Comparison of ENCODE assay signal across 9 cellular contexts in genomic region chr3:61530355-61530754, GRCh38. TPM values are rescaled to one million over a fixed set of nuclear protein-coding genes. Genes with fewer than 3 reads are reported as not detected.
A peak's percentile ranks its signal among the peaks of the same experiment; 100 is the strongest.
DNase-seq lines count a peak whose midpoint lies in the region; ATAC-seq and TF ChIP-seq lines count a peak whose summit lies in the region.
"Had no signal": no experiment of that assay in that cellular context is flagged by ENCODE, and none has a peak within 500 bp of the region (broad histone marks: within the 10 kb centered on the region; RNA-seq: fewer than 3 reads in every experiment).

No MANE protein-coding gene starts in this region.

- no peak overlapping the region for H2AFZ ChIP-seq in trophoblast cell (ENCODE audit: insufficient read depth, low read length, poor library complexity)

- no peak overlapping the region for H3K27ac ChIP-seq in coronary artery
- no peak overlapping the region for H3K27ac ChIP-seq in trophoblast cell (ENCODE audit: low read depth, low read length)
- H3K27ac ChIP-seq: skin epidermis had no signal

- H3K14ac ChIP-seq in trophoblast cell (ENCODE audit: low read length) = no peak overlapping the region

- no peak overlapping the region for H3K9ac ChIP-seq in trophoblast cell (ENCODE audit: low read length)

- H4K12ac ChIP-seq in trophoblast cell (ENCODE audit: low read depth, low read length) = no peak overlapping the region

- H3K79me2 ChIP-seq in trophoblast cell (ENCODE audit: control insufficient read depth, insufficient read depth, low read length, poor library complexity) = no peaks in the 10 kb centered on the region

- H2BK5ac ChIP-seq in trophoblast cell (ENCODE audit: low read depth, low read length, poor library complexity) = no peak overlapping the region

- H3K36me3 ChIP-seq in trophoblast cell (ENCODE audit: control insufficient read depth in 1 of 2, insufficient read depth in 2 of 2, low read length in 2 of 2) = no peaks in the 10 kb centered on the region

- H3K18ac ChIP-seq in trophoblast cell (ENCODE audit: low read length) = no peak overlapping the region

- H3K27me3 ChIP-seq in trophoblast cell (ENCODE audit: insufficient read depth, low read length) = no peaks in the 10 kb centered on the region

- ATAC-seq in GM21526 (IDR thresholded peaks at IDR 0.05; ENCODE audit: low FRiP score, unreplicated experiment) = no peak
- ATAC-seq in activated CD4-positive, CD25-positive, alpha-beta regulatory T cell treated with anti-CD3 and anti-CD28 coated beads, Interleukin-2, amount 50 U/mL, for 24 hours = no peak
- no peak for ATAC-seq in GM18520 (IDR thresholded peaks at IDR 0.05; ENCODE audit: unreplicated experiment)

- H2BK12ac ChIP-seq in trophoblast cell (ENCODE audit: low read length) = no peak overlapping the region

- H3K4ac ChIP-seq in trophoblast cell (ENCODE audit: low read depth, low read length) = no peak overlapping the region

- H2AK5ac ChIP-seq in trophoblast cell (ENCODE audit: low read length) = no peak overlapping the region

- H3K4me3 ChIP-seq in coronary artery = no peak overlapping the region
- H3K4me3 ChIP-seq in trophoblast cell (ENCODE audit: low read depth, low read length) = no peak overlapping the region
- H3K4me3 ChIP-seq: skin epidermis had no signal

- no peak overlapping the region for H4K8ac ChIP-seq in trophoblast cell (ENCODE audit: low read depth, low read length)

- no CpG with 5 or more reads among the region's 1 CpG for WGBS in trophoblast cell (ENCODE audit: extremely low coverage, insufficient coverage, insufficient read length)

- H3K4me2 ChIP-seq in trophoblast cell (ENCODE audit: low read length) = no peak overlapping the region

- DNase-seq in NCI-H1436 (lab: John Stamatoyannopoulos, UW) (peak; percentile 10), NCI-H1436 treated with DMSO at 0.1 percent for 48 hours (lab: John Stamatoyannopoulos, UW) (no peak), NCI-H2171 (lab: John Stamatoyannopoulos, UW) (peak; percentile 31), coronary artery (ENCODE audit: low spot score) (no peak), trophoblast cell (peak; percentile 36 to 62)

- H3K9me3 ChIP-seq in trophoblast cell (ENCODE audit: insufficient read depth, low read depth, low read length) = no peaks in the 10 kb centered on the region

- peaks cover 3 to 5% of the 10 kb centered on the region in 2 experiments for H3K4me1 ChIP-seq in trophoblast cell (ENCODE audit: control insufficient read depth in 1 of 2, insufficient read depth in 2 of 2, low read length in 2 of 2)

- H3K23ac ChIP-seq in trophoblast cell (ENCODE audit: low read length) = no peak overlapping the region

- peak; percentile 34 for TF ChIP-seq CTCF in coronary artery (IDR thresholded peaks at IDR 0.05)

- no peak overlapping the region for H4K91ac ChIP-seq in trophoblast cell (ENCODE audit: low read depth, low read length)

- H2BK120ac ChIP-seq in trophoblast cell (ENCODE audit: insufficient read depth, low read length, poor library complexity) = no peak overlapping the region

- no peaks in the 10 kb centered on the region for H3K79me1 ChIP-seq in trophoblast cell (ENCODE audit: low read length)

RNA-seq across cellular contexts. Expression of gene PTPRG, which starts 31.0 kb away (rescaled TPM):
- polyA plus RNA-seq in trophoblast cell (2013) = 11.0 and 11.9 TPM in 2 replicates

Comparison
In these comparisons a context has a peak if more than half of its experiments do, and no peak if none do; other contexts are left out.
1. DNase-seq: peak in NCI-H1436 (single experiment), NCI-H2171 (single experiment) and trophoblast cell (2 of 2); none in NCI-H1436 treated with DMSO at 0.1 percent for 48 hours (single experiment) and coronary artery (single experiment).